Comparison of ENCODE assay signal across 26 cellular contexts in the genomic region with DNA sequence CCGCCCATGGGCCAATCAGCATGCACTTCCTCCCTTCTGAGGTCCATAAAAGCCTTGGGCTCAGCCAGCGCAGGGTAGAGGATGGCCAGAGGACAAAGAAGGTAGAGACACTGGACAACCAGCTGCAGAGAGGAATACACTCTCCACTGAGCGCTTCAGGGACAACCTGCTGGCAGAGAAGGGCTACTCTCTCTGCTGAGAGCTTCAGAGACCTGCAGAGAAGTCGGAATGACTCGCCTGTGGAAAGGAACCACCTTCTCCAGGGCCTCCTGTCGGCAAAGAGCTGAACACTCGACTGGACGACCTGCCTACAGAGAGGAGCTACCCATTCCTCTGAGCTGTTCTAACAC. TPM values are rescaled to one million over a fixed set of nuclear protein-coding genes. Genes with fewer than 3 reads are reported as not detected.
DNase-seq lines count a peak whose midpoint lies in the region; ATAC-seq and TF ChIP-seq lines count a peak whose summit lies in the region.
"Had no signal": no experiment of that assay in that cellular context is flagged by ENCODE, and none has a peak within 500 bp of the region (broad histone marks: within the 10 kb centered on the region; RNA-seq: fewer than 3 reads in every experiment).

No MANE protein-coding gene starts in this region.

- no peaks in the 10 kb centered on the region for H3K27me3 ChIP-seq in trophoblast cell (ENCODE audit: insufficient read depth, low read length)
- H3K27me3 ChIP-seq: BLaER1 treated with 17β-estradiol and CSF1 and Interleukin-3, amounts not matched to agents 10 nM and 100 nM; spleen; uterus had no signal

- ATAC-seq in WTC11, result no peak
- no peak for ATAC-seq in HG03175 (IDR thresholded peaks at IDR 0.05; ENCODE audit: unreplicated experiment)
- no peak for ATAC-seq in GM21619 (IDR thresholded peaks at IDR 0.05; ENCODE audit: unreplicated experiment)
- ATAC-seq: stimulated activated effector memory CD8-positive, alpha-beta T cell treated with anti-CD3 and anti-CD28 coated beads, Interleukin-12 subunit alpha, Interleukin-12 subunit beta, amount 100 ng/mL, for 72 hours had no signal

- H3K9me3 Mint-ChIP-seq in WTC11, result no peaks in the 10 kb centered on the region
- H3K9me3 Mint-ChIP-seq: activated CD4-positive, alpha-beta T cell treated with anti-CD3 and anti-CD28 coated beads, Interleukin-2, amount 10 ng/mL, durations not matched to agents 7 days and 5 days; activated naive CD4-positive, alpha-beta T cell treated with anti-CD3 and anti-CD28 coated beads, Interleukin-2, amount 50 U/mL, for 24 hours; stimulated activated effector memory CD8-positive, alpha-beta T cell treated with anti-CD3 and anti-CD28 coated beads, Interleukin-12 subunit alpha, Interleukin-12 subunit beta, amount 100 ng/mL, for 72 hours had no signal

- peaks cover 3% of the 10 kb centered on the region for H3K79me1 ChIP-seq in trophoblast cell (ENCODE audit: low read length)

- peak overlapping the region; percentile 99 for H3K27ac Mint-ChIP-seq in WTC11
- H3K27ac Mint-ChIP-seq: activated CD4-positive, alpha-beta T cell treated with anti-CD3 and anti-CD28 coated beads, Interleukin-2, amount 10 ng/mL, durations not matched to agents 7 days and 5 days; activated naive CD4-positive, alpha-beta T cell treated with anti-CD3 and anti-CD28 coated beads, Interleukin-2, amount 50 U/mL, for 24 hours; dendritic cell treated with granulocyte-macrophage colony-stimulating factor and Interleukin-4, amounts not matched to agents 40 ng/mL and 50 ng/mL, for 4 days had no signal

- H3K4me2 ChIP-seq in trophoblast cell (ENCODE audit: low read length), result peak overlapping the region; percentile 35
- H3K4me2 ChIP-seq: BLaER1 treated with 17β-estradiol and CSF1 and Interleukin-3, amounts not matched to agents 10 nM and 100 nM had no signal

- no peak overlapping the region for H3K23ac ChIP-seq in trophoblast cell (ENCODE audit: low read length)

- no peak overlapping the region for H2AK5ac ChIP-seq in trophoblast cell (ENCODE audit: low read length)

- H3K36me3 Mint-ChIP-seq in WTC11, result peaks cover 22% of the 10 kb centered on the region

- DNase-seq in HT-29 (ENCODE audit: low spot score) (peak; percentile 21), WTC11 (ENCODE audit: low spot score) (no peak), trophoblast cell (no peak)
- no peak for DNase-seq in NK-92 treated with Interleukin-12 subunit alpha and Interleukin-12 subunit beta, amount 100 ng/mL, for 24 hours (lab: John Stamatoyannopoulos, UW)
- DNase-seq: activated CD4-positive, alpha-beta T cell treated with anti-CD3 and anti-CD28 coated beads, Interleukin-2, amount 10 ng/mL, durations not matched to agents 7 days and 5 days; anterior cingulate cortex; caudate nucleus; DND-41; KG1; left cardiac atrium; mammary epithelial cell; NCI-H1436; NCI-H69; spleen; stimulated activated CD4-positive, alpha-beta T cell treated with anti-CD3 and anti-CD28 coated beads, Interleukin-2, amount 100 ng/mL, for 48 hours; uterus had no signal

- no peak for TF ChIP-seq CTCF in WTC11 (IDR thresholded peaks at IDR 0.05)

- H3K4me3 ChIP-seq in iPS-18c (ENCODE audit: insufficient read depth, low read depth, low read length) (peak overlapping the region; percentile 39), trophoblast cell (ENCODE audit: low read depth, low read length) (no peak overlapping the region)
- H3K4me3 ChIP-seq: BLaER1 treated with 17β-estradiol and CSF1 and Interleukin-3, amounts not matched to agents 10 nM and 100 nM; spleen; uterus had no signal

- no peak overlapping the region for H3K9ac ChIP-seq in trophoblast cell (ENCODE audit: low read length)
- H3K9ac ChIP-seq: BLaER1 treated with 17β-estradiol and CSF1 and Interleukin-3, amounts not matched to agents 10 nM and 100 nM had no signal

- no peak overlapping the region for H2AFZ ChIP-seq in trophoblast cell (ENCODE audit: insufficient read depth, low read length, poor library complexity)

- H3K4me1 ChIP-seq in trophoblast cell (ENCODE audit: control insufficient read depth in 1 of 2, insufficient read depth in 2 of 2, low read length in 2 of 2), result peaks cover 0 to 4% of the 10 kb centered on the region in 2 experiments
- H3K4me1 ChIP-seq: BLaER1 treated with 17β-estradiol and CSF1 and Interleukin-3, amounts not matched to agents 10 nM and 100 nM; spleen; uterus had no signal

- CTCF ChIA-PET in WTC11 (lab: Charles Lee), result interaction anchor here (0.7 to 2.5 kb wide), 15 partner anchors 11 to 347 kb away, joined by 3 to 9 read pairs (median 4); partner anchors contain the start of gene NDRG3

- H4K91ac ChIP-seq in trophoblast cell (ENCODE audit: low read depth, low read length), result peak overlapping the region; percentile 74

- H4K12ac ChIP-seq in trophoblast cell (ENCODE audit: low read depth, low read length), result peak overlapping the region; percentile 93

- POLR2A ChIA-PET in WTC11 (lab: Charles Lee), result interaction anchor here (0.6 to 2.1 kb wide), 8 partner anchors 11 to 1159 kb away, joined by 3 to 7 read pairs (median 3); partner anchors contain the start of genes DSN1, NDRG3 and TGIF2

- no peak overlapping the region for H3K4ac ChIP-seq in trophoblast cell (ENCODE audit: low read depth, low read length)

- no peak overlapping the region for H3K18ac ChIP-seq in trophoblast cell (ENCODE audit: low read length)

- peak overlapping the region; percentile 86 for H3K4me3 Mint-ChIP-seq in WTC11
- H3K4me3 Mint-ChIP-seq: activated CD4-positive, alpha-beta T cell treated with anti-CD3 and anti-CD28 coated beads, Interleukin-2, amount 10 ng/mL, durations not matched to agents 7 days and 5 days; activated naive CD4-positive, alpha-beta T cell treated with anti-CD3 and anti-CD28 coated beads, Interleukin-2, amount 50 U/mL, for 24 hours; dendritic cell treated with granulocyte-macrophage colony-stimulating factor and Interleukin-4, amounts not matched to agents 40 ng/mL and 50 ng/mL, for 4 days; stimulated activated effector memory CD8-positive, alpha-beta T cell treated with anti-CD3 and anti-CD28 coated beads, Interleukin-12 subunit alpha, Interleukin-12 subunit beta, amount 100 ng/mL, for 72 hours had no signal

- peaks cover 0 to 2% of the 10 kb centered on the region in 2 experiments for H3K36me3 ChIP-seq in trophoblast cell (ENCODE audit: control insufficient read depth in 1 of 2, insufficient read depth in 2 of 2, low read length in 2 of 2)
- H3K36me3 ChIP-seq: uterus had no signal

- H3K79me2 ChIP-seq in trophoblast cell (ENCODE audit: control insufficient read depth, insufficient read depth, low read length, poor library complexity), result no peaks in the 10 kb centered on the region

- peak overlapping the region; percentile 93 for H4K8ac ChIP-seq in trophoblast cell (ENCODE audit: low read depth, low read length)

- H2BK12ac ChIP-seq in trophoblast cell (ENCODE audit: low read length), result no peak overlapping the region

- H3K27me3 Mint-ChIP-seq in WTC11 (ENCODE audit: low read depth), result no peaks in the 10 kb centered on the region
- H3K27me3 Mint-ChIP-seq: activated CD4-positive, alpha-beta T cell treated with anti-CD3 and anti-CD28 coated beads, Interleukin-2, amount 10 ng/mL, durations not matched to agents 7 days and 5 days; activated naive CD4-positive, alpha-beta T cell treated with anti-CD3 and anti-CD28 coated beads, Interleukin-2, amount 50 U/mL, for 24 hours; dendritic cell treated with granulocyte-macrophage colony-stimulating factor and Interleukin-4, amounts not matched to agents 40 ng/mL and 50 ng/mL, for 4 days had no signal

- peak overlapping the region; percentile 29 for H3K14ac ChIP-seq in trophoblast cell (ENCODE audit: low read length)

- H3K9me3 ChIP-seq in iPS-18c (ENCODE audit: control insufficient read depth, insufficient read depth, low read length), result no peaks in the 10 kb centered on the region
- no peaks in the 10 kb centered on the region for H3K9me3 ChIP-seq in trophoblast cell (ENCODE audit: insufficient read depth, low read depth, low read length)
- H3K9me3 ChIP-seq: Caco-2, spleen, uterus had no signal

- H3K27ac ChIP-seq in trophoblast cell (ENCODE audit: low read depth, low read length), result peak overlapping the region; percentile 28
- H3K27ac ChIP-seq: BLaER1 treated with 17β-estradiol and CSF1 and Interleukin-3, amounts not matched to agents 10 nM and 100 nM; spleen; uterus had no signal

- no peak overlapping the region for H2BK120ac ChIP-seq in trophoblast cell (ENCODE audit: insufficient read depth, low read length, poor library complexity)

- peaks cover 10% of the 10 kb centered on the region for H3K4me1 Mint-ChIP-seq in WTC11
- H3K4me1 Mint-ChIP-seq: activated CD4-positive, alpha-beta T cell treated with anti-CD3 and anti-CD28 coated beads, Interleukin-2, amount 10 ng/mL, durations not matched to agents 7 days and 5 days; activated naive CD4-positive, alpha-beta T cell treated with anti-CD3 and anti-CD28 coated beads, Interleukin-2, amount 50 U/mL, for 24 hours; stimulated activated effector memory CD8-positive, alpha-beta T cell treated with anti-CD3 and anti-CD28 coated beads, Interleukin-12 subunit alpha, Interleukin-12 subunit beta, amount 100 ng/mL, for 72 hours had no signal

- no peak overlapping the region for H2BK5ac ChIP-seq in trophoblast cell (ENCODE audit: low read depth, low read length, poor library complexity)

- no CpG with 5 or more reads among the region's 8 CpGs for WGBS in trophoblast cell (ENCODE audit: extremely low coverage, insufficient coverage, insufficient read length)

TF ChIP-seq in WTC11, 78 proteins besides CTCF, POLR2A, EP300 and RAD21 (continues in another document):
- TF ChIP-seq ZMAT4 (CRISPR knock-in tag; IDR thresholded peaks at IDR 0.05) (peak; percentile 87), FOXK1 (CRISPR knock-in tag; IDR thresholded peaks at IDR 0.05) (0 out of 2 replicates have a peak, but pooled peaks have one; percentile 20), EMX1 (CRISPR knock-in tag; IDR thresholded peaks at IDR 0.05) (0 out of 2 replicates have a peak, but pooled peaks have one; percentile 35), ERG (CRISPR knock-in tag; IDR thresholded peaks at IDR 0.05) (0 out of 2 replicates have a peak, but pooled peaks have one; percentile 41)

RNA-seq across cellular contexts. Expression of gene SLA2, which starts 31.4 kb away (rescaled TPM):
- not detected in 2 replicates for total RNA-seq in HT-29 (2014; rRNA removed; shearing (Covaris generic))
- total RNA-seq in WTC11 (2021), result 0.11 to 0.23 TPM (median 0.17 TPM) in 3 replicates
- polyA plus RNA-seq in trophoblast cell (2013), result 0.03 TPM in 2 replicates
- total RNA-seq: fibroblast of lung, mammary epithelial cell had no signal
- polyA plus RNA-seq: AG04450, fibroblast of lung, mammary epithelial cell had no signal
